Comparison of ENCODE assay signal across 10 cellular contexts in genomic region chr15:67033012-67033411, GRCh38. TPM values are rescaled to one million over a fixed set of nuclear protein-coding genes. Genes with fewer than 3 reads are reported as not detected.
DNase-seq lines count a peak whose midpoint lies in the region; ATAC-seq and TF ChIP-seq lines count a peak whose summit lies in the region.
"Had no signal": no experiment of that assay in that cellular context is flagged by ENCODE, and none has a peak within 500 bp of the region (broad histone marks: within the 10 kb centered on the region; RNA-seq: fewer than 3 reads in every experiment).

No MANE protein-coding gene starts in this region.

- ATAC-seq in Panc1 (no peak), HG02610 (IDR thresholded peaks at IDR 0.05; ENCODE audit: unreplicated experiment) (no peak), HG03280 (IDR thresholded peaks at IDR 0.05; ENCODE audit: unreplicated experiment) (no peak)
- ATAC-seq in stimulated activated naive B cell treated with anti-CD40 and anti-IgM and Interleukin-4, amounts not matched to agents 10 μg/mL and 1 μg/mL and 100 μg/mL, for 72 hours (replicated peaks) = peak; percentile 62 to 63

- H3K27ac ChIP-seq in Panc1 (ENCODE audit: low read length) (peak overlapping the region; percentile 57), iPS-20b (ENCODE audit: low read length) (no peak overlapping the region)

- H3K4me1 Mint-ChIP-seq in activated naive CD4-positive, alpha-beta T cell treated with anti-CD3 and anti-CD28 coated beads, Interleukin-2, amount 10 ng/mL, durations not matched to agents 7 days and 5 days = peaks cover 4% of the 10 kb centered on the region
- H3K4me1 Mint-ChIP-seq in stimulated activated naive B cell treated with anti-CD40 and anti-IgM and Interleukin-4, amounts not matched to agents 10 μg/mL and 1 μg/mL and 100 μg/mL, for 72 hours = peaks cover 20 to 22% of the 10 kb centered on the region in 2 donors

- in situ Hi-C loops in Panc1 (cut with HindIII; ENCODE audit: low pct_unique_long_range_greater_than_20kb, low sequenced_read_pairs) = no loop called here

- peaks cover 18% of the 10 kb centered on the region for H3K4me1 ChIP-seq in Panc1 (ENCODE audit: control insufficient read depth, insufficient read depth, low read length)
- peaks cover 41% of the 10 kb centered on the region for H3K4me1 ChIP-seq in iPS-20b (ENCODE audit: insufficient read depth, low read length)

- no peaks in the 10 kb centered on the region for H3K9me3 Mint-ChIP-seq in activated naive CD4-positive, alpha-beta T cell treated with anti-CD3 and anti-CD28 coated beads, Interleukin-2, amount 10 ng/mL, durations not matched to agents 7 days and 5 days
- no peaks in the 10 kb centered on the region for H3K9me3 Mint-ChIP-seq in stimulated activated naive B cell treated with anti-CD40 and anti-IgM and Interleukin-4, amounts not matched to agents 10 μg/mL and 1 μg/mL and 100 μg/mL, for 72 hours

- intact Hi-C loops in Panc1 (cut with micrococcal nuclease; ENCODE audit: unreplicated experiment) = no loop called here

- peak overlapping the region; percentile 51; the same call in 1 of the 2 replicates for H3K9ac ChIP-seq in iPS-20b (ENCODE audit: low read depth, low read length)

- no TSS peak for BruUV-seq in Panc1 (replicated peaks; lab: Mats Ljungman, UMichigan)

- no peaks in the 10 kb centered on the region for H3K36me3 Mint-ChIP-seq in activated naive CD4-positive, alpha-beta T cell treated with anti-CD3 and anti-CD28 coated beads, Interleukin-2, amount 10 ng/mL, durations not matched to agents 7 days and 5 days
- H3K36me3 Mint-ChIP-seq in stimulated activated naive B cell treated with anti-CD40 and anti-IgM and Interleukin-4, amounts not matched to agents 10 μg/mL and 1 μg/mL and 100 μg/mL, for 72 hours = no peaks in the 10 kb centered on the region

- no peak for TF ChIP-seq CTCF in Panc1 (IDR thresholded peaks at IDR 0.05)

- H3K4me3 Mint-ChIP-seq in activated naive CD4-positive, alpha-beta T cell treated with anti-CD3 and anti-CD28 coated beads, Interleukin-2, amount 10 ng/mL, durations not matched to agents 7 days and 5 days = peak overlapping the region; percentile 60
- no peak overlapping the region for H3K4me3 Mint-ChIP-seq in stimulated activated naive B cell treated with anti-CD40 and anti-IgM and Interleukin-4, amounts not matched to agents 10 μg/mL and 1 μg/mL and 100 μg/mL, for 72 hours

- H3K27ac Mint-ChIP-seq in activated naive CD4-positive, alpha-beta T cell treated with anti-CD3 and anti-CD28 coated beads, Interleukin-2, amount 10 ng/mL, durations not matched to agents 7 days and 5 days = no peak overlapping the region
- peak overlapping the region; percentile 31 for H3K27ac Mint-ChIP-seq in stimulated activated naive B cell treated with anti-CD40 and anti-IgM and Interleukin-4, amounts not matched to agents 10 μg/mL and 1 μg/mL and 100 μg/mL, for 72 hours

- DNase-seq in Panc1 (ENCODE audit: low read depth, low spot score) (no peak), DMS153 (lab: John Stamatoyannopoulos, UW) (no peak), hypothalamus (lab: John Stamatoyannopoulos, UW) (no peak)
- peak; percentile 56 for DNase-seq in activated naive CD4-positive, alpha-beta T cell treated with anti-CD3 and anti-CD28 coated beads, Interleukin-2, amount 10 ng/mL, durations not matched to agents 7 days and 5 days
- DNase-seq in stimulated activated naive B cell treated with anti-CD40 and anti-IgM and Interleukin-4, amounts not matched to agents 10 μg/mL and 1 μg/mL and 100 μg/mL, for 72 hours = no peak
- DNase-seq: cortex of kidney, NCI-H446 had no signal

- H3K9me3 ChIP-seq in Panc1 (ENCODE audit: control insufficient read depth, insufficient read depth, low read depth, low read length) (no peaks in the 10 kb centered on the region), iPS-20b (ENCODE audit: insufficient read depth, low read depth, low read length) (no peaks in the 10 kb centered on the region)

- H3K27me3 ChIP-seq in Panc1 (ENCODE audit: control insufficient read depth, insufficient read depth, low read length) (no peaks in the 10 kb centered on the region), iPS-20b (ENCODE audit: insufficient read depth, low read length) (peaks cover 46% of the 10 kb centered on the region)

- CTCF ChIA-PET in Panc1 (lab: Charles Lee) = no interaction called here
- CTCF ChIA-PET in activated naive CD4-positive, alpha-beta T cell treated with anti-CD3 and anti-CD28 coated beads, Interleukin-2, amount 10 ng/mL, durations not matched to agents 7 days and 5 days (lab: Charles Lee) = no interaction called here

- POLR2A ChIA-PET in Panc1 (lab: Charles Lee) = no interaction called here

- H3K27me3 Mint-ChIP-seq in activated naive CD4-positive, alpha-beta T cell treated with anti-CD3 and anti-CD28 coated beads, Interleukin-2, amount 10 ng/mL, durations not matched to agents 7 days and 5 days = peaks cover 12% of the 10 kb centered on the region
- no peaks in the 10 kb centered on the region for H3K27me3 Mint-ChIP-seq in stimulated activated naive B cell treated with anti-CD40 and anti-IgM and Interleukin-4, amounts not matched to agents 10 μg/mL and 1 μg/mL and 100 μg/mL, for 72 hours

- H3K36me3 ChIP-seq in Panc1 (ENCODE audit: control insufficient read depth, insufficient read depth, low read length) (no peaks in the 10 kb centered on the region), iPS-20b (ENCODE audit: insufficient read depth, low read depth, low read length) (no peaks in the 10 kb centered on the region)

- no peak overlapping the region for H3K4me3 ChIP-seq in Panc1 (ENCODE audit: low read depth in 2 of 2, low read length in 2 of 2)
- peak overlapping the region; percentile 57; the same call in 1 of the 2 replicates for H3K4me3 ChIP-seq in iPS-20b (ENCODE audit: low read length)

RNA-seq across cellular contexts. Expression of gene SMAD3, which starts 32.4 kb away (rescaled TPM):
- 394 TPM for total RNA-seq in Panc1 (2021; ENCODE audit: unreplicated experiment)
- 255 TPM for polyA plus RNA-seq in Panc1 (2012; ENCODE audit: insufficient read length)

Comparison
In these comparisons a context has a peak if more than half of its experiments do, and no peak if none do; other contexts are left out.
1. ATAC-seq: peak in stimulated activated naive B cell treated with anti-CD40 and anti-IgM and Interleukin-4, amounts not matched to agents 10 μg/mL and 1 μg/mL and 100 μg/mL, for 72 hours (2 of 2); none in Panc1 (single experiment), HG02610 (single experiment) and HG03280 (single experiment).